In the genomic region with DNA sequence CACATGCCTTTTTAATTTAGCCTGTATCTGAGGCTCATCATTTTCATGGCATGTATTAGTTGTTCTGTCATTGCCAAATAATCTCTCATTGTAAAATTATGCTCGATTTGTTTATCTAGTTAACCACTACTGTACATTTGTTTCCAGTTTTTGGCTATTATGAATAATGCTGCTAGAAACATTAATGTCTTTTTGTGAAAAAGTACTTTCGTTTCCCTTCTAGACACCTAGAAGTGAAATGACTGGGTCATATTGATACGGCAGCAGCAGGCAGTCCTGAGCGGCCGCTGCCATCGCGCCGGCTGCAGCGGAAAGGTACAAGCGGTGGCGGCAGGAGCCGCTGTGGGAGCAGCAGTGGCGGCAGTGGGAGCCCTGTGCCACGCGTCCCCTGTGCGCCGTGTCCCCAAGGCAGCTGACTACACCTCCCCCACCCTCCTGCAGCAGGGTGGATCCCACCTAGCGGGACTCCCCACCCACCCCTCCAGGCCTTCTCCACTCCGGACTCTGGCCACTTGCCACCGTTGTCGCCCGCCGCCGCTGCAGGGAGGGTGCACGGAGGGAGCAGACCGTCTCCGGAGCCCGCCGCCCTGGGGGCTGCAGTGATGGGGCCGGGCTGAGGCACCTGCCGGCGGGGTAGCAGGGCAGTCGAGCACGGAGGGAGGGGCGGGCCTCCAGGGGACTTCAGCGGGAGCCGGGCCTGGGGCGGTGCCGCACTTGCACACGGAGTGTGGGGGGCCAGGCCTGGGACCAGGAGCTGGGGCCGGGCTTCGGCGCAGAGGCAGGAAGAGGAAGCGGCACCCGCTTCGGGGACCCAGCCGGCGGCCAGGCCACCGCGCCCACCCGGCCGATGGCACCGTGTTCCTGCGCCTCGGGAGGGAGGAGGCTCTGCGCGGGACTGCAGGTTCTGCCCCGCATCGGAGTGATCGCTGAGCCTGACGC, we compare ENCODE assay signal across 8 cellular contexts.
DNase-seq lines count a peak whose midpoint lies in the region; ATAC-seq, FAIRE-seq and TF ChIP-seq lines count a peak whose summit lies in the region.

No MANE protein-coding gene starts in this region.

- H3K9ac ChIP-seq in HepG2 (ENCODE audit: insufficient read depth, low read depth, low read length) (no peak overlapping the region), subcutaneous abdominal adipose tissue (ENCODE audit: low read length in 5 of 5) (no peak overlapping the region)

- ATAC-seq in GM19043 (IDR thresholded peaks at IDR 0.05; ENCODE audit: low read depth, unreplicated experiment) (peak; percentile 81), HG03108 (IDR thresholded peaks at IDR 0.05; ENCODE audit: unreplicated experiment) (peak; percentile 76), HepG2 (peak; percentile 91)

- no peaks in the 10 kb centered on the region for H3K36me3 Mint-ChIP-seq in Caco-2 (ENCODE audit: insufficient read depth, unreplicated experiment)

- H3K27ac ChIP-seq in cingulate gyrus (ENCODE audit: low read depth, low read length): peak overlapping the region; percentile 8
- no peak overlapping the region for H3K27ac ChIP-seq in HepG2 (ENCODE audit: extremely low read length, insufficient read depth, low read length)
- H3K27ac ChIP-seq in subcutaneous abdominal adipose tissue (ENCODE audit: low read depth, low read length): no peak overlapping the region
- H3K27ac ChIP-seq in uterus: no peak overlapping the region

- H3K27me3 ChIP-seq in Caco-2 (replicated peaks; ENCODE audit: control insufficient read depth, insufficient read depth, low read length): no peaks in the 10 kb centered on the region; the same call in 1 of the 2 replicates
- H3K27me3 ChIP-seq in HepG2 (ENCODE audit: control insufficient read depth in 1 of 2, insufficient read depth in 2 of 2, low read length in 2 of 2): peaks cover 0 to 13% of the 10 kb centered on the region in 2 experiments; a peak in 3 of 5 replicates
- peaks cover 10 to 22% (median 15%) of the 10 kb centered on the region in 5 donors for H3K27me3 ChIP-seq in subcutaneous abdominal adipose tissue (ENCODE audit: control insufficient read depth in 5 of 5, insufficient read depth in 4 of 5, low read length in 5 of 5)
- peaks cover 0 to 9% of the 10 kb centered on the region in 2 donors for H3K27me3 ChIP-seq in uterus

- peak; percentile 40 to 49 for DNase-seq in Caco-2
- peak; percentile 14 for DNase-seq in NOMO-1 treated with DMSO at 0.1 percent for 48 hours (lab: John Stamatoyannopoulos, UW; ENCODE audit: unreplicated experiment)
- DNase-seq in HepG2 (ENCODE audit: low spot score): no peak
- no peak for DNase-seq in uterus

- in situ Hi-C loops in HepG2 (cut with HindIII; ENCODE audit: extremely low pct_ligation_motif_present, low pct_unique_long_range_greater_than_20kb): no loop called here

- BruUV-seq in Caco-2 (replicated peaks; lab: Mats Ljungman, UMichigan) (no TSS peak), HepG2 (replicated peaks; lab: Mats Ljungman, UMichigan) (no TSS peak)

- no peak overlapping the region for H2AFZ ChIP-seq in HepG2 (ENCODE audit: low read length)

- no peak overlapping the region for H3K27ac Mint-ChIP-seq in Caco-2 (ENCODE audit: unreplicated experiment)

- H3K4me1 ChIP-seq in Caco-2: peaks cover 6% of the 10 kb centered on the region; the same call in 1 of the 2 replicates
- no peaks in the 10 kb centered on the region for H3K4me1 ChIP-seq in HepG2 (ENCODE audit: insufficient read depth, low read length)
- H3K4me1 ChIP-seq in subcutaneous abdominal adipose tissue (ENCODE audit: control insufficient read depth in 5 of 5, insufficient read depth in 5 of 5, low read length in 5 of 5): peaks cover 0 to 14% (median 11%) of the 10 kb centered on the region in 5 donors
- no peaks in the 10 kb centered on the region for H3K4me1 ChIP-seq in uterus

- 18% methylated on average over 14 of the region's 61 CpGs for WGBS in HepG2 (ENCODE audit: low lambda C conversion rate)

- FAIRE-seq in HepG2 (lab: Jason Lieb, UNC): no peak

- TF ChIP-seq RAD21 in HepG2 (CRISPR knock-in tag; IDR thresholded peaks at IDR 0.05): no peak

- H3K27me3 Mint-ChIP-seq in Caco-2 (ENCODE audit: insufficient read depth, unreplicated experiment): peaks cover 21% of the 10 kb centered on the region

- TF ChIP-seq EP300 in HepG2 (IDR thresholded peaks at IDR 0.05; ENCODE audit: low read depth in 2 of 2, low read length in 2 of 2) (no peak), HepG2 (CRISPR knock-in tag; IDR thresholded peaks at IDR 0.05; ENCODE audit: borderline replicate concordance) (no peak)

- intact Hi-C loops in Caco-2 (cut with micrococcal nuclease; ENCODE audit: unreplicated experiment) (no loop called here), HepG2 (cut with micrococcal nuclease; ENCODE audit: unreplicated experiment) (no loop called here), uterus (cut with DNase I; ENCODE audit: low total_unique reads) (no loop called here)

- POLR2A ChIA-PET in Caco-2 (lab: Charles Lee) (no interaction called here), HepG2 (lab: Yijun Ruan, JAX) (no interaction called here)

- peak in 1 of 2 experiments; percentile 17 for TF ChIP-seq CTCF in Caco-2 (IDR thresholded peaks at IDR 0.05; ENCODE audit: insufficient read depth in 1 of 2, low read depth in 1 of 2, low read length in 1 of 2, severe bottlenecking in 1 of 2, unreplicated experiment in 1 of 2)
- peak; percentile 23; the same call in 1 of the 2 replicates for TF ChIP-seq CTCF in HepG2 (CRISPR knock-in tag; IDR thresholded peaks at IDR 0.05)
- TF ChIP-seq CTCF in uterus (IDR thresholded peaks at IDR 0.05): no peak

- TF ChIP-seq POLR2A in HepG2 (IDR thresholded peaks at IDR 0.05; ENCODE audit: insufficient read depth in 1 of 2, low read depth in 2 of 2, low read length in 2 of 2) (no peak), uterus (IDR thresholded peaks at IDR 0.05) (no peak)

- H3K4me1 Mint-ChIP-seq in Caco-2 (ENCODE audit: low read depth, unreplicated experiment): peaks cover 12% of the 10 kb centered on the region

- peak overlapping the region; percentile 57 for H3K4me3 Mint-ChIP-seq in Caco-2 (ENCODE audit: unreplicated experiment)

- H3K36me3 ChIP-seq in Caco-2 (ENCODE audit: control insufficient read depth, insufficient read depth, low read length): no peaks in the 10 kb centered on the region
- H3K36me3 ChIP-seq in HepG2 (replicated peaks in 1 of 2; ENCODE audit: control insufficient read depth in 1 of 2, insufficient read depth in 2 of 2, low read length in 2 of 2): no peaks in the 10 kb centered on the region
- H3K36me3 ChIP-seq in subcutaneous abdominal adipose tissue (ENCODE audit: control insufficient read depth in 5 of 5, insufficient read depth in 5 of 5, low read length in 5 of 5): no peaks in the 10 kb centered on the region
- no peaks in the 10 kb centered on the region for H3K36me3 ChIP-seq in uterus

- H3K4me2 ChIP-seq in HepG2 (ENCODE audit: low read depth, low read length): peak overlapping the region; percentile 53

- H4K20me1 ChIP-seq in HepG2 (ENCODE audit: insufficient read depth, low read length): no peaks in the 10 kb centered on the region

- CTCF ChIA-PET in Caco-2 (lab: Charles Lee) (no interaction called here), HepG2 (lab: Yijun Ruan, JAX; ENCODE audit: low intra/inter-chr PET ratio, low total read pairs) (no interaction called here)

- H3K9me3 Mint-ChIP-seq in Caco-2 (ENCODE audit: unreplicated experiment): no peaks in the 10 kb centered on the region

- peaks cover 4% of the 10 kb centered on the region; the same call in 1 of the 2 replicates for H3K9me3 ChIP-seq in Caco-2
- H3K9me3 ChIP-seq in HepG2 (ENCODE audit: low read length): no peaks in the 10 kb centered on the region
- no peaks in the 10 kb centered on the region for H3K9me3 ChIP-seq in subcutaneous abdominal adipose tissue (ENCODE audit: control insufficient read depth in 5 of 5, low read length in 5 of 5)
- no peaks in the 10 kb centered on the region for H3K9me3 ChIP-seq in uterus

- peak overlapping the region; percentile 50 for H3K4me3 ChIP-seq in Caco-2 (ENCODE audit: low read depth, low read length)
- H3K4me3 ChIP-seq in HepG2 (replicated peaks in 1 of 3; ENCODE audit: insufficient read depth in 1 of 3, low read depth in 2 of 3, low read length in 3 of 3): peak overlapping the region; percentile 21 to 54 (median 40); a peak in 4 of 6 replicates
- peak overlapping the region in 4 of 5 donors; percentile 23 to 56 (median 50) for H3K4me3 ChIP-seq in subcutaneous abdominal adipose tissue (ENCODE audit: low read depth in 1 of 5, low read length in 5 of 5)
- peak overlapping the region in 1 of 2 donors; percentile 18 for H3K4me3 ChIP-seq in uterus

- no peaks in the 10 kb centered on the region for H3K79me2 ChIP-seq in HepG2 (ENCODE audit: insufficient read depth, low read length)

TF ChIP-seq in HepG2, 621 proteins besides CTCF, POLR2A, EP300 and RAD21 (continues in another document):
- peak; percentile 26 for TF ChIP-seq HNRNPLL (IDR thresholded peaks at IDR 0.05; ENCODE audit: low read depth, low read length, poor library complexity, severe bottlenecking)
- TF ChIP-seq SNAPC5 (CRISPR knock-in tag; IDR thresholded peaks at IDR 0.05; ENCODE audit: borderline replicate concordance): no peak
- TF ChIP-seq, protein P1, sequence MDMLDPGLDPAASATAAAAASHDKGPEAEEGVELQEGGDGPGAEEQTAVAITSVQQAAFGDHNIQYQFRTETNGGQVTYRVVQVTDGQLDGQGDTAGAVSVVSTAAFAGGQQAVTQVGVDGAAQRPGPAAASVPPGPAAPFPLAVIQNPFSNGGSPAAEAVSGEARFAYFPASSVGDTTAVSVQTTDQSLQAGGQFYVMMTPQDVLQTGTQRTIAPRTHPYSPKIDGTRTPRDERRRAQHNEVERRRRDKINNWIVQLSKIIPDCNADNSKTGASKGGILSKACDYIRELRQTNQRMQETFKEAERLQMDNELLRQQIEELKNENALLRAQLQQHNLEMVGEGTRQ (IDR thresholded peaks at IDR 0.05; ENCODE audit: low read depth, low read length): no peak
- TF ChIP-seq, protein P1 (CRISPR knock-in tag; IDR thresholded peaks at IDR 0.05; ENCODE audit: borderline replicate concordance): no peak
- no peak for TF ChIP-seq ZNF619 (CRISPR knock-in tag; IDR thresholded peaks at IDR 0.05)

Comparison
In these comparisons a context has a peak if more than half of its experiments do, and no peak if none do; other contexts are left out.
1. DNase-seq: peak in Caco-2 (2 of 2) and NOMO-1 treated with DMSO at 0.1 percent for 48 hours (single experiment); none in HepG2 (single experiment) and uterus (0 of 2).
2. Peak in every context shown above with its lines, with median percentiles within 50 percentile points of each other: ATAC-seq.